In genomic region chr10:121928528-121928884, GRCh38 we compare ENCODE assay signal across 8 cellular contexts. TPM values are rescaled to one million over a fixed set of nuclear protein-coding genes. Genes with fewer than 3 reads are reported as not detected.
DNase-seq lines count a peak whose midpoint lies in the region; ATAC-seq and TF ChIP-seq lines count a peak whose summit lies in the region.

No MANE protein-coding gene starts in this region.

- H3K9me3 ChIP-seq in gastroesophageal sphincter = no peaks in the 10 kb centered on the region

- TF ChIP-seq CTCF in VCaP (conservative IDR thresholded peaks at IDR 0.05) (no peak), gastroesophageal sphincter (IDR thresholded peaks at IDR 0.05) (no peak)

- H3K4me1 ChIP-seq in gastroesophageal sphincter = peaks cover 0 to 44% (median 0%) of the 10 kb centered on the region in 3 donors

- peak overlapping the region; percentile 73 to 98 for H3K4me3 ChIP-seq in gastroesophageal sphincter

- DNase-seq in stimulated activated CD8-positive, alpha-beta memory T cell treated with anti-CD3 and anti-CD28 coated beads, Interleukin-4, amount 100 ng/mL, for 4 hours (ENCODE audit: low read depth in 2 of 2, low spot score in 1 of 2) = peak; percentile 16 to 28
- DNase-seq in stimulated activated CD8-positive, alpha-beta memory T cell treated with anti-CD3 and anti-CD28 coated beads, Interleukin-4, amount 100 ng/mL, for 48 hours = no peak
- peak; percentile 42 for DNase-seq in pons (ENCODE audit: low spot score)
- no peak for DNase-seq in NCI-H1417 (lab: John Stamatoyannopoulos, UW)

- TF ChIP-seq EP300 in gastroesophageal sphincter (IDR thresholded peaks at IDR 0.05) = no peak

- ATAC-seq in HG03103 (IDR thresholded peaks at IDR 0.05; ENCODE audit: low read depth, unreplicated experiment) (peak; percentile 5), gastroesophageal sphincter (no peak), GM21360 (IDR thresholded peaks at IDR 0.05; ENCODE audit: unreplicated experiment) (no peak)

- H3K36me3 ChIP-seq in gastroesophageal sphincter = no peaks in the 10 kb centered on the region

- peak overlapping the region; percentile 95 for H3K27ac ChIP-seq in VCaP
- H3K27ac ChIP-seq in gastroesophageal sphincter = peak overlapping the region; percentile 88 to 99 (median 98)

- no peaks in the 10 kb centered on the region for H3K27me3 ChIP-seq in gastroesophageal sphincter

- TF ChIP-seq POLR2A in gastroesophageal sphincter (IDR thresholded peaks at IDR 0.05) = no peak

- WGBS in gastroesophageal sphincter (ENCODE audit: low coverage in 1 of 2), 2 donors = 0 to 8% methylated on average over 3 to 4 of the region's 20 CpGs

RNA-seq across cellular contexts. Expression of gene ATE1, which starts 0.7 kb away (rescaled TPM):
- total RNA-seq in gastroesophageal sphincter = 10 to 100 TPM; 24.6 to 38.2 (median 32.6) TPM

RNA-seq across cellular contexts. Expression of gene NSMCE4A, which starts 46.5 kb away (rescaled TPM):
- 100 to 1,000 TPM in 1 of 4 donors, 10 to 100 TPM in 3; 65.2 to 135 (median 85.1) TPM for total RNA-seq in gastroesophageal sphincter

Comparison
In these comparisons a context has a peak if more than half of its experiments do, and no peak if none do; other contexts are left out.
1. DNase-seq: peak in stimulated activated CD8-positive, alpha-beta memory T cell treated with anti-CD3 and anti-CD28 coated beads, Interleukin-4, amount 100 ng/mL, for 4 hours (2 of 2) and pons (single experiment); none in stimulated activated CD8-positive, alpha-beta memory T cell treated with anti-CD3 and anti-CD28 coated beads, Interleukin-4, amount 100 ng/mL, for 48 hours (single experiment) and NCI-H1417 (0 of 3).